ENCODE assay signal across 8 cellular contexts in genomic region chr6:125300992-125301434, GRCh38. TPM values are rescaled to one million over a fixed set of nuclear protein-coding genes. Genes with fewer than 3 reads are reported as not detected.
DNase-seq lines count a peak whose midpoint lies in the region; ATAC-seq and TF ChIP-seq lines count a peak whose summit lies in the region.

No MANE protein-coding gene starts in this region.

- TF ChIP-seq CTCF in SK-N-SH (IDR thresholded peaks at IDR 0.05) (no peak), esophagus squamous epithelium (IDR thresholded peaks at IDR 0.05) (no peak), omental fat pad (IDR thresholded peaks at IDR 0.05) (no peak)

- intact Hi-C loops in Right ventricle myocardium superior (cut with DNase I) (loop anchor here (5.0 to 10.0 kb wide), 2 partner anchors 106 to 149 kb away; partner anchors contain the start of gene TPD52L1), left ventricle myocardium superior (cut with micrococcal nuclease) (loop anchor here (5.0 kb wide), 1 partner anchor 149 kb away; the partner anchor contains the start of gene TPD52L1), esophagus squamous epithelium (cut with DNase I) (no loop called here)

- TF ChIP-seq POLR2A in esophagus squamous epithelium (IDR thresholded peaks at IDR 0.05) = no peak

- H3K36me3 ChIP-seq in SK-N-SH (replicated peaks in 1 of 2; ENCODE audit: control insufficient read depth in 1 of 2, insufficient read depth in 2 of 2, low read length in 1 of 2) = peaks cover 15 to 32% of the 10 kb centered on the region in 2 experiments
- peaks cover 0 to 43% (median 10%) of the 10 kb centered on the region in 3 donors for H3K36me3 ChIP-seq in esophagus squamous epithelium

- WGBS in SK-N-SH (ENCODE audit: low lambda C conversion rate) = 17% methylated on average over 11 of the region's 11 CpGs
- WGBS in esophagus squamous epithelium, 2 donors = 4 to 6% methylated on average over 9 to 11 of the region's 11 CpGs

- no peaks in the 10 kb centered on the region for H4K20me1 ChIP-seq in SK-N-SH (ENCODE audit: insufficient read depth)

- ATAC-seq in Right ventricle myocardium superior (ENCODE audit: poor library complexity) (peak; percentile 10), left ventricle myocardium superior (no peak), omental fat pad (ENCODE audit: low FRiP score) (peak; percentile 48), HG03342 (IDR thresholded peaks at IDR 0.05; ENCODE audit: unreplicated experiment) (no peak), GM19397 (IDR thresholded peaks at IDR 0.05; ENCODE audit: unreplicated experiment) (no peak)

- DNase-seq in Right ventricle myocardium superior (no peak), left ventricle myocardium superior (no peak), SK-N-SH (no peak), esophagus squamous epithelium (lab: John Stamatoyannopoulos, UW) (no peak), omental fat pad (ENCODE audit: low spot score) (no peak), COR-L47 (lab: John Stamatoyannopoulos, UW) (no peak)

- H3K9me2 ChIP-seq in SK-N-SH = no peaks in the 10 kb centered on the region

- H3K4me1 ChIP-seq in SK-N-SH (ENCODE audit: control insufficient read depth in 1 of 2, insufficient read depth in 2 of 2, low read depth in 1 of 2, low read length in 1 of 2) (peaks cover 0 to 12% of the 10 kb centered on the region in 2 experiments; a peak in 3 of 4 replicates), esophagus squamous epithelium (peaks cover 11 to 71% (median 19%) of the 10 kb centered on the region in 3 donors)

- H2AFZ ChIP-seq in SK-N-SH (ENCODE audit: low read depth) = peak overlapping the region; percentile 82

- H3K27me3 ChIP-seq in SK-N-SH (ENCODE audit: insufficient read depth) (no peaks in the 10 kb centered on the region), esophagus squamous epithelium (no peaks in the 10 kb centered on the region)

- no peak for TF ChIP-seq EP300 in SK-N-SH (IDR thresholded peaks at IDR 0.05; ENCODE audit: borderline replicate concordance in 1 of 2, low read depth in 1 of 2, low read length in 1 of 2)

- CTCF ChIA-PET in SK-N-SH (lab: Yijun Ruan, JAX) = interaction anchor here (1.1 to 3.5 kb wide), 8 partner anchors 8 to 655 kb away, joined by 3 to 25 read pairs (median 4); partner anchors contain the start of genes HINT3 and TPD52L1

- no peaks in the 10 kb centered on the region for H3K9me3 ChIP-seq in SK-N-SH
- no peaks in the 10 kb centered on the region for H3K9me3 ChIP-seq in esophagus squamous epithelium

- peak overlapping the region; percentile 72 for H3K9ac ChIP-seq in SK-N-SH

- POLR2A ChIA-PET in SK-N-SH (lab: Yijun Ruan, JAX) = interaction anchor here (0.8 to 1.6 kb wide), 4 partner anchors 8 to 685 kb away, joined by 3 to 7 read pairs (median 4); partner anchors contain the start of genes NCOA7 and TRMT11

- H3K4me3 ChIP-seq in SK-N-SH (ENCODE audit: low read depth in 2 of 2, low read length in 1 of 2) (peak overlapping the region; percentile 60 to 74), esophagus squamous epithelium (peak overlapping the region; percentile 65 to 95 (median 66))

- H3K27ac ChIP-seq in SK-N-SH (ENCODE audit: low read depth in 2 of 2, low read length in 1 of 2) = peak overlapping the region; percentile 56 to 76
- H3K27ac ChIP-seq in esophagus squamous epithelium = peak overlapping the region; percentile 87 to 94 (median 92)

- no peak for TF ChIP-seq RAD21 in SK-N-SH (IDR thresholded peaks at IDR 0.05; ENCODE audit: low read length)

- peaks cover 7% of the 10 kb centered on the region for H3F3A ChIP-seq in SK-N-SH (replicated peaks; ENCODE audit: insufficient read depth)

- H3K4me2 ChIP-seq in SK-N-SH = peak overlapping the region; percentile 58

- peaks cover 5% of the 10 kb centered on the region; the same call in 1 of the 2 replicates for H3K79me2 ChIP-seq in SK-N-SH (ENCODE audit: insufficient read depth)

TF ChIP-seq in SK-N-SH, 30 proteins besides CTCF, POLR2A, EP300 and RAD21:
- TF ChIP-seq FOXM1 (IDR thresholded peaks at IDR 0.05; ENCODE audit: low read depth) = no peak
- no peak for TF ChIP-seq MEF2A (IDR thresholded peaks at IDR 0.05; ENCODE audit: borderline replicate concordance, low read depth)
- no peak for TF ChIP-seq MXI1 (IDR thresholded peaks at IDR 0.05; ENCODE audit: low read depth, low read length)
- TF ChIP-seq, protein P1, sequence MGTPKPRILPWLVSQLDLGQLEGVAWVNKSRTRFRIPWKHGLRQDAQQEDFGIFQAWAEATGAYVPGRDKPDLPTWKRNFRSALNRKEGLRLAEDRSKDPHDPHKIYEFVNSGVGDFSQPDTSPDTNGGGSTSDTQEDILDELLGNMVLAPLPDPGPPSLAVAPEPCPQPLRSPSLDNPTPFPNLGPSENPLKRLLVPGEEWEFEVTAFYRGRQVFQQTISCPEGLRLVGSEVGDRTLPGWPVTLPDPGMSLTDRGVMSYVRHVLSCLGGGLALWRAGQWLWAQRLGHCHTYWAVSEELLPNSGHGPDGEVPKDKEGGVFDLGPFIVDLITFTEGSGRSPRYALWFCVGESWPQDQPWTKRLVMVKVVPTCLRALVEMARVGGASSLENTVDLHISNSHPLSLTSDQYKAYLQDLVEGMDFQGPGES (IDR thresholded peaks at IDR 0.05; ENCODE audit: low read depth, low read length) = no peak
- no peak for TF ChIP-seq NFIC (IDR thresholded peaks at IDR 0.05; ENCODE audit: borderline replicate concordance)
- TF ChIP-seq YY1 (IDR thresholded peaks at IDR 0.05; ENCODE audit: low read depth) = no peak
- TF ChIP-seq TEAD4 (IDR thresholded peaks at IDR 0.05; ENCODE audit: borderline replicate concordance, insufficient read depth) = no peak
- no peak for TF ChIP-seq POLR2AphosphoS5 (IDR thresholded peaks at IDR 0.05; ENCODE audit: low read depth, low read length)
- no peak for TF ChIP-seq FOSL2 (IDR thresholded peaks at IDR 0.05; ENCODE audit: borderline replicate concordance, low read depth)
- no peak for TF ChIP-seq CHD2 (IDR thresholded peaks at IDR 0.05; ENCODE audit: low read length, partially characterized antibody)
- TF ChIP-seq SMC3 (IDR thresholded peaks at IDR 0.05; ENCODE audit: low read depth, low read length) = no peak
- TF ChIP-seq SIN3A (IDR thresholded peaks at IDR 0.05; ENCODE audit: borderline replicate concordance, low read depth, low read length) = no peak
- no peak for TF ChIP-seq REST (IDR thresholded peaks at IDR 0.05; ENCODE audit: low read depth, low read length)
- TF ChIP-seq EZH2phosphoT487 (IDR thresholded peaks at IDR 0.05; ENCODE audit: borderline replicate concordance, low read depth) = no peak
- no peak for TF ChIP-seq TAF1 (IDR thresholded peaks at IDR 0.05; ENCODE audit: borderline replicate concordance, low read depth, low read length)
- no peak for TF ChIP-seq FOXJ3 (CRISPR knock-in tag; IDR thresholded peaks at IDR 0.05)
- no peak for TF ChIP-seq RFX5 (IDR thresholded peaks at IDR 0.05; ENCODE audit: low read length)

RNA-seq across cellular contexts. Expression of gene HDDC2, which starts 0.8 kb away (rescaled TPM):
- total RNA-seq in Right ventricle myocardium superior = 84.8 TPM
- total RNA-seq in left ventricle myocardium superior = 92.0 TPM
- polyA plus RNA-seq in SK-N-SH (2012; rRNA removed) = 80.2 and 85.5 TPM in 2 replicates
- polyA plus RNA-seq in SK-N-SH (2012; cell fraction: cytosol; rRNA removed) = 89.1 and 111 TPM in 2 replicates
- polyA plus RNA-seq in SK-N-SH (2012; cell fraction: nucleus; rRNA removed) = 26.3 and 31.3 TPM in 2 replicates
- total RNA-seq in esophagus squamous epithelium = 10 to 100 TPM; 49.2 to 84.7 (median 53.3) TPM
- 10 to 100 TPM; 62.7 to 88.3 (median 73.1) TPM for total RNA-seq in omental fat pad

Comparison
In these comparisons a context has a peak if more than half of its experiments do, and no peak if none do; other contexts are left out.
1. ATAC-seq: peak in Right ventricle myocardium superior (single experiment) and omental fat pad (single experiment); none in left ventricle myocardium superior (single experiment), HG03342 (single experiment) and GM19397 (single experiment).